24 cellular contexts compared by ENCODE assay signal in the genomic region with DNA sequence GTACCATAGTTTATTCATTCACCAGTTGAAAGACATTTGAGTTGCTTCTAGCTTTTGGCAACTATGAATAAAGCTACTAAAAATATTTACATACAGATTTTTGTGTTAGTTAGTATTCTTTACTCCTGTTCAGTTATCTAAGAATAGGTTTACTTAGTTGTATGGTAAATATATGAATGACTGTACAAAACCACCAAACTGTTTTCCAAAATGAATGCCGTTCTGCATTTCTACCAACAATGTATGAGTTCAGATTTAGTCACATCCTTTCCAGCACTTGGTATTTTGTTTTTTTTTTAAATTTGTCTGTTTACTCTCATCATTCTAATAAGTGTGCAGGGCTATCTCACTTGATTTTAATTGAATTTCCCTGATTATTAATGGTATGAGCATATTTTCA. TPM values are rescaled to one million over a fixed set of nuclear protein-coding genes. Genes with fewer than 3 reads are reported as not detected.
DNase-seq lines count a peak whose midpoint lies in the region; ATAC-seq, FAIRE-seq and TF ChIP-seq lines count a peak whose summit lies in the region.
"Had no signal": no experiment of that assay in that cellular context is flagged by ENCODE, and none has a peak within 500 bp of the region (broad histone marks: within the 10 kb centered on the region; RNA-seq: fewer than 3 reads in every experiment).

No MANE protein-coding gene starts in this region.

- dilution Hi-C loops in endothelial cell of umbilical vein (cut with MboI; ENCODE audit: extremely low pct_ligation_motif_present, low sequenced_read_pairs): no loop called here

- no peak overlapping the region for H3K4me2 ChIP-seq in endothelial cell of umbilical vein (ENCODE audit: insufficient read depth, low read length)
- H3K4me2 ChIP-seq: A549; BLaER1 treated with 17β-estradiol and CSF1 and Interleukin-3, amounts not matched to agents 10 nM and 100 nM; GM23338 had no signal

- no peak overlapping the region for H3K27ac ChIP-seq in endothelial cell of umbilical vein (ENCODE audit: insufficient read depth, low read depth, low read length)
- H3K27ac ChIP-seq: 22Rv1; A549; BLaER1 treated with 17β-estradiol and CSF1 and Interleukin-3, amounts not matched to agents 10 nM and 100 nM had no signal

- DNase-seq in ELR (ENCODE audit: low read depth): peak; percentile 57
- peak; percentile 50 for DNase-seq in HCEC 1CT
- no peak for DNase-seq in endothelial cell of umbilical vein (ENCODE audit: low read depth, low spot score)
- DNase-seq in C1 segment of cervical spinal cord (lab: John Stamatoyannopoulos, UW): no peak
- DNase-seq in NOMO-1 treated with dmso at 0.1 percent for 144 hours (lab: John Stamatoyannopoulos, UW; ENCODE audit: unreplicated experiment): no peak
- DNase-seq in SKM-1 (lab: John Stamatoyannopoulos, UW; ENCODE audit: unreplicated experiment): no peak
- DNase-seq: ACHN; AML-193; BE2C; Caco-2; CD8-positive, alpha-beta T cell; DMS 273 treated with DMSO at 0.1 percent for 48 hours; DMS79; EL; GF-D8; H9; HFFc6 had no signal

- H3K36me3 ChIP-seq in endothelial cell of umbilical vein (ENCODE audit: control insufficient read depth in 2 of 2, extremely low read depth in 1 of 2, insufficient read depth in 2 of 2, low read length in 2 of 2): no peaks in the 10 kb centered on the region
- H3K36me3 ChIP-seq: BE2C; BLaER1 treated with 17β-estradiol and CSF1 and Interleukin-3, amounts not matched to agents 10 nM and 100 nM had no signal

- peaks cover 7% of the 10 kb centered on the region for H3K4me1 ChIP-seq in endothelial cell of umbilical vein (ENCODE audit: control insufficient read depth, extremely low read depth, insufficient read depth, low read length)
- H3K4me1 ChIP-seq: BE2C, Caco-2 had no signal

- no peaks in the 10 kb centered on the region for H3K27me3 ChIP-seq in endothelial cell of umbilical vein (ENCODE audit: control insufficient read depth in 2 of 2, insufficient read depth in 2 of 2, low read length in 2 of 2)
- H3K27me3 ChIP-seq: BE2C; BLaER1 treated with 17β-estradiol and CSF1 and Interleukin-3, amounts not matched to agents 10 nM and 100 nM had no signal

- TF ChIP-seq POLR2A in endothelial cell of umbilical vein (IDR thresholded peaks at IDR 0.05; ENCODE audit: low read depth, low read length): no peak

- H4K20me1 ChIP-seq in endothelial cell of umbilical vein (replicated peaks; ENCODE audit: control insufficient read depth, extremely low read depth, insufficient read depth, low read length): no peaks in the 10 kb centered on the region
- H4K20me1 ChIP-seq: BLaER1 treated with 17β-estradiol and CSF1 and Interleukin-3, amounts not matched to agents 10 nM and 100 nM had no signal

- H3K9ac ChIP-seq in endothelial cell of umbilical vein (replicated peaks; ENCODE audit: extremely low read depth, insufficient read depth, low read length): no peak overlapping the region
- H3K9ac ChIP-seq: BLaER1 treated with 17β-estradiol and CSF1 and Interleukin-3, amounts not matched to agents 10 nM and 100 nM had no signal

- no peak for ATAC-seq in GM21390 (IDR thresholded peaks at IDR 0.05; ENCODE audit: unreplicated experiment)
- ATAC-seq: A549; CD8-positive, alpha-beta T cell; GM23338 had no signal

- CTCF ChIA-PET in endothelial cell of umbilical vein (lab: Charles Lee): no interaction called here

- no peak for TF ChIP-seq CTCF in endothelial cell of umbilical vein (IDR thresholded peaks at IDR 0.05; ENCODE audit: extremely low read depth in 1 of 2, insufficient read depth in 1 of 2, low read depth in 1 of 2, low read length in 2 of 2)

- no peaks in the 10 kb centered on the region for H3K9me1 ChIP-seq in endothelial cell of umbilical vein (replicated peaks; ENCODE audit: control insufficient read depth, extremely low read depth, insufficient read depth, low read length)

- H3K9me3 ChIP-seq in endothelial cell of umbilical vein (replicated peaks; ENCODE audit: control insufficient read depth, insufficient read depth, low read length): no peaks in the 10 kb centered on the region
- H3K9me3 ChIP-seq: A549, BE2C, Caco-2 had no signal

- FAIRE-seq in A204.1 (lab: Jason Lieb, UNC) (peak; percentile 9), endothelial cell of umbilical vein (lab: Jason Lieb, UNC) (no peak)
- FAIRE-seq: A549, GM12891 had no signal

- BruUV-seq in endothelial cell of umbilical vein (replicated peaks; lab: Mats Ljungman, UMichigan): no TSS peak

- no peak overlapping the region for H3K4me3 ChIP-seq in endothelial cell of umbilical vein (replicated peaks in 1 of 3; ENCODE audit: insufficient read depth in 1 of 3, low read depth in 1 of 3, low read length in 3 of 3)
- H3K4me3 ChIP-seq: A549; BLaER1 treated with 17β-estradiol and CSF1 and Interleukin-3, amounts not matched to agents 10 nM and 100 nM; GM23338 had no signal

- intact Hi-C loops in endothelial cell of umbilical vein (cut with micrococcal nuclease): loop anchor here (10.0 kb wide), 2 partner anchors 457 to 587 kb away; partner anchors contain the start of genes GORAB and PRRX1

- no peak overlapping the region for H2AFZ ChIP-seq in endothelial cell of umbilical vein (ENCODE audit: low read depth, low read length)
- H2AFZ ChIP-seq: GM23338 had no signal

- H3K79me2 ChIP-seq in endothelial cell of umbilical vein (ENCODE audit: control insufficient read depth, insufficient read depth, low read length): peaks cover 2% of the 10 kb centered on the region

- POLR2A ChIA-PET in endothelial cell of umbilical vein (lab: Charles Lee): no interaction called here

TF ChIP-seq in endothelial cell of umbilical vein, 7 proteins besides CTCF, POLR2A, EP300 and RAD21:
- no peak for TF ChIP-seq JUN (IDR thresholded peaks at IDR 0.05; ENCODE audit: borderline replicate concordance, insufficient read depth, insufficient read length, low read depth)
- no peak for TF ChIP-seq MYC (IDR thresholded peaks at IDR 0.05; ENCODE audit: low read depth, low read length)
- no peak for TF ChIP-seq POLR2AphosphoS5 (IDR thresholded peaks at IDR 0.05; ENCODE audit: insufficient read depth, low read depth, low read length)
- peak; percentile 6 for TF ChIP-seq FOS (IDR thresholded peaks at IDR 0.05; ENCODE audit: borderline replicate concordance, insufficient read depth, low read length)
TF ChIP-seq in endothelial cell of umbilical vein: peak in this region for 1.

RNA-seq across cellular contexts. Expression of gene KIFAP3, which starts 3.4 kb away (rescaled TPM):
- total RNA-seq in endothelial cell of umbilical vein: 17.5 and 19.6 TPM in 2 replicates
- polyA plus RNA-seq in endothelial cell of umbilical vein: 5.0 and 6.4 TPM in 2 replicates
- 8.4 and 8.7 TPM in 2 replicates for polyA plus RNA-seq in endothelial cell of umbilical vein (2011; cell fraction: cytosol; rRNA removed)
- polyA plus RNA-seq in endothelial cell of umbilical vein (2011; cell fraction: nucleus; rRNA removed): 9.0 and 11.7 TPM in 2 replicates
- polyA plus RNA-seq in endothelial cell of umbilical vein (2012): 19.4 and 21.1 TPM in 2 replicates
- 8.3 and 8.4 TPM in 2 replicates for polyA minus RNA-seq in endothelial cell of umbilical vein
- 5.1 TPM for polyA minus RNA-seq in endothelial cell of umbilical vein (2011; cell fraction: cytosol; rRNA and poly(A)+ RNA removed)
- polyA minus RNA-seq in endothelial cell of umbilical vein (2011; cell fraction: nucleus; rRNA and poly(A)+ RNA removed): 17.0 and 18.4 TPM in 2 replicates

Comparison
In these comparisons a context has a peak if more than half of its experiments do, and no peak if none do; other contexts are left out.
1. DNase-seq: peak in ELR (single experiment) and HCEC 1CT (single experiment); none in endothelial cell of umbilical vein (single experiment), C1 segment of cervical spinal cord (0 of 14), NOMO-1 treated with dmso at 0.1 percent for 144 hours (single experiment) and SKM-1 (single experiment).